Comparison of ENCODE assay signal across 15 cellular contexts in the genomic region with DNA sequence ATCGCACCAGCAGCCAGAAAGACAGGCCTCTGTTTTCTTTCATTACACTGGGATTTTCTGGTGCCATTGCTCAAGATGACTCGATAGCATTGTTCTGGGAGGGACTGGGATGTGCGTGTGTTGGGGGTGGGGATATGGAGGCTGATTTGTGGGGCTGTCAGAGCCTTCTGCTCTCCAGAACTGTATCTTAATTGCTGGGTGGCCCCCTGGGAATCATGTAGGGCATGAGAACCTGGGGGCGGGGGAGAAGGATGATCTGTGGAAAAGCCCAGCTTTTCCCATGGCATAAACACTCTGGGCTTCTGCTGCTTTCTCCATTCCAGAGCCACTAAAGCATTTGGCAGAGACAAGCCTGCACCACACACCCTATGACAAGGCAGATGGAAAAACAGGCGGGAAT.
DNase-seq lines count a peak whose midpoint lies in the region; ATAC-seq, FAIRE-seq and TF ChIP-seq lines count a peak whose summit lies in the region.
"Had no signal": no experiment of that assay in that cellular context is flagged by ENCODE, and none has a peak within 500 bp of the region (broad histone marks: within the 10 kb centered on the region; RNA-seq: fewer than 3 reads in every experiment).

No MANE protein-coding gene starts in this region.

- H3K9ac ChIP-seq in rectal smooth muscle tissue (ENCODE audit: low read length) = no peak overlapping the region

- H3K4me1 ChIP-seq in heart left ventricle (peaks cover 0 to 30% (median 19%) of the 10 kb centered on the region in 12 donors), rectal smooth muscle tissue (ENCODE audit: control insufficient read depth, insufficient read depth, low read length) (no peaks in the 10 kb centered on the region), SJCRH30 (no peaks in the 10 kb centered on the region)

- no peaks in the 10 kb centered on the region for H3K27me3 ChIP-seq in heart left ventricle
- no peaks in the 10 kb centered on the region for H3K27me3 ChIP-seq in rectal smooth muscle tissue (ENCODE audit: control insufficient read depth, insufficient read depth, low read length)
- H3K27me3 ChIP-seq in SJCRH30 = 0 out of 2 replicates have a peak, but pooled peaks cover 4% of the 10 kb centered on the region
- H3K27me3 ChIP-seq: right lobe of liver had no signal

- 33 to 70% (median 55%) methylated on average over 5 of the region's 5 CpGs for WGBS in heart left ventricle, 4 donors

- DNase-seq in Daoy (ENCODE audit: low read depth) (peak; percentile 60), NCI-H82 (lab: John Stamatoyannopoulos, UW) (peak; percentile 86), heart left ventricle (no peak), DMS114 treated with DMSO at 0.1 percent for 48 hours (lab: John Stamatoyannopoulos, UW; ENCODE audit: unreplicated experiment) (no peak), SJCRH30 (no peak), GM12891 (ENCODE audit: insufficient read length, low spot score) (no peak)
- DNase-seq: activated CD4-positive, alpha-beta memory T cell treated with anti-CD3 and anti-CD28 coated beads for 36 hours; activated gamma-delta T cell treated with Interleukin-2 at 50 U/mL for 16 hours; CD8-positive, alpha-beta T cell; mammary epithelial cell; right lobe of liver had no signal

- no peak for TF ChIP-seq POLR2A in heart left ventricle (IDR thresholded peaks at IDR 0.05)
- no peak for TF ChIP-seq POLR2A in GM12891 (IDR thresholded peaks at IDR 0.05; ENCODE audit: low read depth, low read length)

- intact Hi-C loops in heart left ventricle (cut with DNase I) = loop anchor here in 5 of 10 donors (10.0 kb wide), 4 partner anchors 312 to 1332 kb away; a partner anchor contains a TSS

- no peak for TF ChIP-seq CTCF in heart left ventricle (IDR thresholded peaks at IDR 0.05)

- H3K36me3 ChIP-seq in heart left ventricle = no peaks in the 10 kb centered on the region
- no peaks in the 10 kb centered on the region for H3K36me3 ChIP-seq in rectal smooth muscle tissue (ENCODE audit: control insufficient read depth, insufficient read depth, low read length)
- H3K36me3 ChIP-seq in SJCRH30 = no peaks in the 10 kb centered on the region
- H3K36me3 ChIP-seq: right lobe of liver had no signal

- ATAC-seq in heart left ventricle = peak in 3 of 4 donors; percentile 16 to 39 (median 25)
- ATAC-seq in GM19452 (IDR thresholded peaks at IDR 0.05; ENCODE audit: unreplicated experiment) = no peak
- ATAC-seq: CD8-positive, alpha-beta T cell had no signal

- H3K27ac ChIP-seq in heart left ventricle (peak overlapping the region in 9 of 12 donors; percentile 7 to 87 (median 70)), rectal smooth muscle tissue (ENCODE audit: low read depth, low read length) (peak overlapping the region; percentile 11), SJCRH30 (no peak overlapping the region)
- H3K27ac ChIP-seq: right lobe of liver had no signal

- H3K9me3 ChIP-seq in heart left ventricle = no peaks in the 10 kb centered on the region
- no peaks in the 10 kb centered on the region for H3K9me3 ChIP-seq in SJCRH30 (replicated peaks)
- H3K9me3 ChIP-seq: right lobe of liver had no signal

- H3K4me3 ChIP-seq in heart left ventricle = no peak overlapping the region
- no peak overlapping the region for H3K4me3 ChIP-seq in rectal smooth muscle tissue (ENCODE audit: low read length)
- no peak overlapping the region for H3K4me3 ChIP-seq in SJCRH30
- H3K4me3 ChIP-seq: right lobe of liver had no signal

- FAIRE-seq in GM12891 (lab: Jason Lieb, UNC) = no peak
- FAIRE-seq: colon, urothelium cell line had no signal

TF ChIP-seq in GM12891, 5 proteins besides CTCF, POLR2A, EP300 and RAD21:
- TF ChIP-seq POU2F2 (IDR thresholded peaks at IDR 0.05; ENCODE audit: low read depth, low read length) = no peak
- no peak for TF ChIP-seq SPI1 (IDR thresholded peaks at IDR 0.05; ENCODE audit: low read depth, low read length)
- no peak for TF ChIP-seq POLR2AphosphoS5 (IDR thresholded peaks at IDR 0.05; ENCODE audit: low read depth, low read length)
- TF ChIP-seq PAX5 (IDR thresholded peaks at IDR 0.05; ENCODE audit: insufficient read depth, low read length, severe bottlenecking) = no peak
- TF ChIP-seq TAF1 (IDR thresholded peaks at IDR 0.05; ENCODE audit: low read depth, low read length) = no peak

Comparison
In these comparisons a context has a peak if more than half of its experiments do, and no peak if none do; other contexts are left out.
1. DNase-seq: peak in Daoy (single experiment) and NCI-H82 (single experiment); none in heart left ventricle (0 of 5), DMS114 treated with DMSO at 0.1 percent for 48 hours (single experiment), SJCRH30 (0 of 2) and GM12891 (single experiment).